In the genomic region with DNA sequence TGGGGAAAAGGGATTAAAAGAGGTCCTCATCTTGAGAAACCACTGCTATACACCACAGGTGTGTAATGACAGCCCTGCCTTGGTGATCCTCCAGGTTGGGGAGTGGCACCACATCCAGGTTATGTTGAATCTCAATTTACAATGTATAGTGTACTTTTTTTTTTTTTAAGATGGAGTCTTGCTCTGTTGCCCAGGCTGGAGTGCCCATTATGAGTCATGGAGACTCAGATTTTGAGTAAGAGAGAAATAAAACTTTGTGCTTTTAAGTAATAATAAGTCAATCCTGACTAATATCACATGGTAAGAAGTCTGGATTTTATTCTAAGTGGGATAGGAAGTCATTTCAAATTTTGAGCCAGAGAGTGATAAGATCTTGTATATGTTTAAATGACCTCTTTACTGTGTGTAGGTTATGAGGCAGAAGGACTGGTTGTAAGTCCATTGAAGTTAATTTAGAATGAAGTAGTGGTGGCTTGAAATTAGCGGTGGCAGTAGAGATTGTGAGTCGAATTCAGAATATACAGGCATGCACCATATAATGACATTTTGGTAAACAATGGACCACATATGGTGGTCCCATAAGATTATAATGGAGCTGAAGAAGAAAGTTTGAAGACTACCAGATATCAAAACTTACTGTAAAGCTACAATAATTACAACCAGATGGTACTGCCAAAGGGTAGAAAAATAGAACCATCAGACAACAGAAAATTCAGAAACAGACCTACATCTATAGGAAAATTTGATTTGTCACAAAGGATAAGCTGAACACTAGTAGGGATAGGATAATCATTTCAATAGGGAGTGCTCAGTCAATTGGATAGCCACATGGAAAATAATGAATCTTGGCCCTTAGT, we compare ENCODE assay signal across 11 cellular contexts. TPM values are rescaled to one million over a fixed set of nuclear protein-coding genes. Genes with fewer than 3 reads are reported as not detected.
DNase-seq lines count a peak whose midpoint lies in the region; ATAC-seq and TF ChIP-seq lines count a peak whose summit lies in the region.
"Had no signal": no experiment of that assay in that cellular context is flagged by ENCODE, and none has a peak within 500 bp of the region (broad histone marks: within the 10 kb centered on the region; RNA-seq: fewer than 3 reads in every experiment).

No MANE protein-coding gene starts in this region.

- H2AFZ ChIP-seq in MM.1S (ENCODE audit: low read length) (0 out of 2 replicates have a peak overlapping the region, but pooled peaks have one; percentile 24), mammary epithelial cell (ENCODE audit: low read depth, low read length) (no peak overlapping the region)

- no TSS peak for BruUV-seq in mammary epithelial cell (replicated peaks; lab: Mats Ljungman, UMichigan)

- H3K9me3 ChIP-seq in MM.1S (replicated peaks; ENCODE audit: insufficient read depth, low read length) (no peaks in the 10 kb centered on the region), mammary epithelial cell (replicated peaks; ENCODE audit: insufficient read depth, low read length) (no peaks in the 10 kb centered on the region), skeletal muscle tissue (ENCODE audit: control insufficient read depth in 3 of 3, low read length in 3 of 3) (no peaks in the 10 kb centered on the region)

- H3K27me3 ChIP-seq in MM.1S (replicated peaks; ENCODE audit: insufficient read depth, low read length) (no peaks in the 10 kb centered on the region), mammary epithelial cell (ENCODE audit: insufficient read depth, low read length) (no peaks in the 10 kb centered on the region), skeletal muscle tissue (ENCODE audit: control insufficient read depth in 3 of 3, insufficient read depth in 3 of 3, low read length in 3 of 3) (no peaks in the 10 kb centered on the region)

- H3K9me2 ChIP-seq in MM.1S (replicated peaks; ENCODE audit: insufficient read depth, low read length) = no peaks in the 10 kb centered on the region

- H3F3A ChIP-seq in MM.1S (ENCODE audit: insufficient read depth, low read length) = peaks cover 24% of the 10 kb centered on the region

- peak; percentile 36 to 43 for ATAC-seq in activated CD4-positive, CD25-positive, alpha-beta regulatory T cell treated with anti-CD3 and anti-CD28 coated beads, Interleukin-2, amount 50 U/mL, for 24 hours
- ATAC-seq in HG02642 (IDR thresholded peaks at IDR 0.05; ENCODE audit: poor library complexity, unreplicated experiment) (no peak), left colon (no peak)

- CTCF ChIA-PET in mammary epithelial cell (lab: Charles Lee; ENCODE audit: low non-redundant PET) = no interaction called here

- intact Hi-C loops in mammary epithelial cell (cut with micrococcal nuclease) = loop anchor here (2.0 kb wide), 1 partner anchor 37 kb away; no protein-coding TSS in a partner anchor
- intact Hi-C loops in left colon (cut with DNase I, micrococcal nuclease) = no loop called here

- H3K36me3 ChIP-seq in MM.1S (replicated peaks; ENCODE audit: insufficient read depth, low read length) (no peaks in the 10 kb centered on the region), mammary epithelial cell (ENCODE audit: insufficient read depth, low read length) (no peaks in the 10 kb centered on the region), skeletal muscle tissue (ENCODE audit: control insufficient read depth in 3 of 3, insufficient read depth in 3 of 3, low read length in 3 of 3) (peaks cover 6 to 28% (median 16%) of the 10 kb centered on the region in 3 donors)

- H3K9ac ChIP-seq in MM.1S (ENCODE audit: low read length) = peak overlapping the region; percentile 49
- no peak overlapping the region for H3K9ac ChIP-seq in mammary epithelial cell (ENCODE audit: insufficient read depth, low read length)
- peak overlapping the region in 2 of 3 donors; percentile 29 to 57 for H3K9ac ChIP-seq in skeletal muscle tissue (ENCODE audit: low read depth in 1 of 3, low read length in 3 of 3)

- dilution Hi-C loops in mammary epithelial cell (cut with HindIII; ENCODE audit: low sequenced_read_pairs) = no loop called here

- H3K27ac ChIP-seq in MM.1S (ENCODE audit: low read length) (peak overlapping the region; percentile 93), mammary epithelial cell (ENCODE audit: insufficient read depth, low read depth, low read length) (peak overlapping the region; percentile 50), skeletal muscle tissue (ENCODE audit: low read depth, low read length) (peak overlapping the region; percentile 97)

- H3K4me2 ChIP-seq in MM.1S (ENCODE audit: low read depth, low read length) (peak overlapping the region; percentile 69), mammary epithelial cell (ENCODE audit: insufficient read depth, low read depth, low read length) (peak overlapping the region; percentile 27)

- WGBS in mammary epithelial cell (ENCODE audit: low coverage, missing lambda C conversion rate) = 100% methylated on average over 2 of the region's 2 CpGs

- TF ChIP-seq CTCF in MM.1S (IDR thresholded peaks at IDR 0.05; ENCODE audit: low read length) (no peak), mammary epithelial cell (conservative IDR thresholded peaks at IDR 0.05 in 1 of 2, IDR thresholded peaks at IDR 0.05 in 1 of 2; ENCODE audit: extremely low read depth in 1 of 2, insufficient read depth in 1 of 2, low read depth in 1 of 2, low read length in 2 of 2) (no peak)

- no peak for DNase-seq in activated CD4-positive, CD25-positive, alpha-beta regulatory T cell treated with anti-CD3 and anti-CD28 coated beads, Interleukin-2, amount 50 U/mL, for 72 hours
- DNase-seq in MM.1S (peak; percentile 35), mammary epithelial cell (peak; percentile 23), left colon (no peak), SHP77 (lab: John Stamatoyannopoulos, UW) (no peak)

- in situ Hi-C loops in mammary epithelial cell (cut with MboI; ENCODE audit: low sequenced_read_pairs in 2 of 2) = no loop called here

- no peaks in the 10 kb centered on the region for H3K79me2 ChIP-seq in MM.1S (ENCODE audit: low read length)
- no peaks in the 10 kb centered on the region for H3K79me2 ChIP-seq in mammary epithelial cell (ENCODE audit: insufficient read depth, low read length)

- H4K20me1 ChIP-seq in MM.1S (ENCODE audit: insufficient read depth, low read length) (no peaks in the 10 kb centered on the region), mammary epithelial cell (ENCODE audit: insufficient read depth, low read length) (no peaks in the 10 kb centered on the region)

- H3K4me1 ChIP-seq in MM.1S (ENCODE audit: low read length) = peaks cover 62% of the 10 kb centered on the region
- H3K4me1 ChIP-seq in mammary epithelial cell (ENCODE audit: insufficient read depth, low read length) = peaks cover 44% of the 10 kb centered on the region
- peaks cover 37 to 56% (median 55%) of the 10 kb centered on the region in 3 donors for H3K4me1 ChIP-seq in skeletal muscle tissue (ENCODE audit: control insufficient read depth in 3 of 3, insufficient read depth in 3 of 3, low read length in 3 of 3)

- peak overlapping the region; percentile 2; the same call in 1 of the 2 replicates for H3K4me3 ChIP-seq in MM.1S (ENCODE audit: low read length)
- no peak overlapping the region for H3K4me3 ChIP-seq in mammary epithelial cell (replicated peaks in 1 of 3; ENCODE audit: insufficient read depth in 1 of 3, low read depth in 2 of 3, low read length in 3 of 3)
- H3K4me3 ChIP-seq in skeletal muscle tissue (ENCODE audit: low read length in 3 of 3) = no peak overlapping the region

RNA-seq across cellular contexts. Expression of a gene that starts 20.7 kb away (rescaled TPM):
- total RNA-seq in mammary epithelial cell (1 to 10 TPM in 1 of 2 donors, under 1 TPM in 1; 0.31 to 1.0 TPM), skeletal muscle tissue (13.6 TPM), left colon (10 to 100 TPM in 1 of 2 donors, 1 to 10 TPM in 1; 1.1 to 13.9 TPM)
- polyA plus RNA-seq in mammary epithelial cell = 0.12 TPM
- polyA minus RNA-seq in mammary epithelial cell = not detected
- total RNA-seq: A172, G401 had no signal

RNA-seq across cellular contexts. Expression of a gene that starts 37.5 kb away (rescaled TPM):
- 10 to 100 TPM; 11.3 to 41.1 TPM for total RNA-seq in mammary epithelial cell
- 39.9 TPM for polyA plus RNA-seq in mammary epithelial cell
- polyA minus RNA-seq in mammary epithelial cell = 3.2 TPM
- 24.5 TPM for total RNA-seq in skeletal muscle tissue
- 10 to 100 TPM; 46.0 to 56.8 TPM for total RNA-seq in left colon

RNA-seq across cellular contexts. Expression of a gene that starts 42.0 kb away (rescaled TPM):
- total RNA-seq in mammary epithelial cell = not detected
- not detected for polyA plus RNA-seq in mammary epithelial cell
- not detected for polyA minus RNA-seq in mammary epithelial cell
- total RNA-seq in skeletal muscle tissue = not detected
- total RNA-seq in left colon = 1 to 10 TPM; 1.3 to 1.9 TPM
- total RNA-seq: A172, fibroblast of villous mesenchyme, G401 had no signal

Comparison
In these comparisons a context has a peak if more than half of its experiments do, and no peak if none do; other contexts are left out.
1. ATAC-seq: peak in activated CD4-positive, CD25-positive, alpha-beta regulatory T cell treated with anti-CD3 and anti-CD28 coated beads, Interleukin-2, amount 50 U/mL, for 24 hours (2 of 2); none in HG02642 (single experiment) and left colon (single experiment).
2. DNase-seq: peak in MM.1S (single experiment) and mammary epithelial cell (single experiment); none in activated CD4-positive, CD25-positive, alpha-beta regulatory T cell treated with anti-CD3 and anti-CD28 coated beads, Interleukin-2, amount 50 U/mL, for 72 hours (single experiment), left colon (0 of 2) and SHP77 (0 of 2).
3. Peak in every context shown above with its lines, with median percentiles within 50 percentile points of each other: H3K27ac ChIP-seq.